Comparison of ENCODE assay signal across 26 cellular contexts in genomic region chr2:167478196-167478595, GRCh38.
"Had no signal": no experiment of that assay in that cellular context is flagged by ENCODE, and none has a peak within 500 bp of the region (broad histone marks: within the 10 kb centered on the region; RNA-seq: fewer than 3 reads in every experiment).

No MANE protein-coding gene starts in this region.

- DNase-seq: activated CD4-positive, alpha-beta T cell treated with anti-CD3 and anti-CD28 coated beads for 4 hours; activated CD4-positive, alpha-beta T cell treated with anti-CD3 and anti-CD28 coated beads, Interleukin-2, amount 50 U/mL, for 48 hours; activated CD8-positive, alpha-beta memory T cell treated with anti-CD3 and anti-CD28 coated beads for 24 hours; activated effector memory CD4-positive, alpha-beta T cell treated with Interleukin-2 at 50 U/mL for 16 hours; activated naive CD4-positive, alpha-beta T cell treated with anti-CD3 and anti-CD28 coated beads for 36 hours; activated naive CD8-positive, alpha-beta T cell treated with anti-CD3 and anti-CD28 coated beads, Interleukin-2, amount 10 ng/mL, durations not matched to agents 7 days and 5 days; brain microvascular endothelial cell; dorsolateral prefrontal cortex; effector memory CD4-positive, alpha-beta T cell; head of caudate nucleus; hippocampal formation; left cardiac atrium; mammary epithelial cell; naive B cell; ovary; stimulated activated CD4-positive, alpha-beta T cell treated with anti-CD3 and anti-CD28 coated beads, Interleukin-15, amount 100 ng/mL, for 24 hours; stimulated activated CD4-positive, alpha-beta T cell treated with anti-CD3 and anti-CD28 coated beads, Interleukin-2, amount 100 ng/mL, for 24 hours; stimulated activated naive B cell treated with anti-CD40 and anti-IgM and Interleukin-4, amounts not matched to agents 10 μg/mL and 1 μg/mL and 100 μg/mL, for 72 hours; stomach; thyroid gland; upper lobe of left lung had no signal

- H3K4me3 Mint-ChIP-seq: activated naive CD4-positive, alpha-beta T cell treated with anti-CD3 and anti-CD28 coated beads for 36 hours; activated naive CD8-positive, alpha-beta T cell treated with anti-CD3 and anti-CD28 coated beads, Interleukin-2, amount 10 ng/mL, durations not matched to agents 7 days and 5 days; mesothelial cell of epicardium; naive B cell; stimulated activated naive B cell treated with anti-CD40 and anti-IgM and Interleukin-4, amounts not matched to agents 10 μg/mL and 1 μg/mL and 100 μg/mL, for 72 hours had no signal

- H3K36me3 ChIP-seq: ascending aorta, brain microvascular endothelial cell, ovary, prostate gland, stomach, thyroid gland, upper lobe of left lung, vagina had no signal

- H3K27ac Mint-ChIP-seq: activated naive CD4-positive, alpha-beta T cell treated with anti-CD3 and anti-CD28 coated beads for 36 hours; activated naive CD8-positive, alpha-beta T cell treated with anti-CD3 and anti-CD28 coated beads, Interleukin-2, amount 10 ng/mL, durations not matched to agents 7 days and 5 days; mesothelial cell of epicardium; stimulated activated naive B cell treated with anti-CD40 and anti-IgM and Interleukin-4, amounts not matched to agents 10 μg/mL and 1 μg/mL and 100 μg/mL, for 72 hours had no signal

- H3K27ac ChIP-seq: ascending aorta, brain microvascular endothelial cell, coronary artery, dorsolateral prefrontal cortex, ovary, prostate gland, stomach, thyroid gland, upper lobe of left lung, vagina had no signal

- H3K4me1 Mint-ChIP-seq: activated naive CD8-positive, alpha-beta T cell treated with anti-CD3 and anti-CD28 coated beads, Interleukin-2, amount 10 ng/mL, durations not matched to agents 7 days and 5 days; naive B cell; stimulated activated naive B cell treated with anti-CD40 and anti-IgM and Interleukin-4, amounts not matched to agents 10 μg/mL and 1 μg/mL and 100 μg/mL, for 72 hours had no signal

- H3K27me3 ChIP-seq: ascending aorta, brain microvascular endothelial cell, dorsolateral prefrontal cortex, ovary, stomach, thyroid gland, upper lobe of left lung, vagina had no signal

- H3K9me3 Mint-ChIP-seq: activated naive CD4-positive, alpha-beta T cell treated with anti-CD3 and anti-CD28 coated beads for 36 hours; activated naive CD8-positive, alpha-beta T cell treated with anti-CD3 and anti-CD28 coated beads, Interleukin-2, amount 10 ng/mL, durations not matched to agents 7 days and 5 days; mesothelial cell of epicardium; stimulated activated naive B cell treated with anti-CD40 and anti-IgM and Interleukin-4, amounts not matched to agents 10 μg/mL and 1 μg/mL and 100 μg/mL, for 72 hours had no signal

- H3K4me3 ChIP-seq: ascending aorta, coronary artery, dorsolateral prefrontal cortex, ovary, prostate gland, stomach, thyroid gland, upper lobe of left lung, vagina had no signal

- ATAC-seq: left cardiac atrium; stimulated activated naive B cell treated with anti-CD40 and anti-IgM and Interleukin-4, amounts not matched to agents 10 μg/mL and 1 μg/mL and 100 μg/mL, for 72 hours had no signal

- H3K27me3 Mint-ChIP-seq: activated naive CD8-positive, alpha-beta T cell treated with anti-CD3 and anti-CD28 coated beads, Interleukin-2, amount 10 ng/mL, durations not matched to agents 7 days and 5 days; naive B cell; stimulated activated naive B cell treated with anti-CD40 and anti-IgM and Interleukin-4, amounts not matched to agents 10 μg/mL and 1 μg/mL and 100 μg/mL, for 72 hours had no signal

- H3K4me1 ChIP-seq: ascending aorta, prostate gland, stomach, thyroid gland, upper lobe of left lung, vagina had no signal

- H3K36me3 Mint-ChIP-seq: activated naive CD8-positive, alpha-beta T cell treated with anti-CD3 and anti-CD28 coated beads, Interleukin-2, amount 10 ng/mL, durations not matched to agents 7 days and 5 days; mesothelial cell of epicardium; naive B cell; stimulated activated naive B cell treated with anti-CD40 and anti-IgM and Interleukin-4, amounts not matched to agents 10 μg/mL and 1 μg/mL and 100 μg/mL, for 72 hours had no signal
